In genomic region chr17:42760652-42761581, GRCh38 we compare ENCODE assay signal across 8 cellular contexts. TPM values are rescaled to one million over a fixed set of nuclear protein-coding genes. Genes with fewer than 3 reads are reported as not detected.
A peak's percentile ranks its signal among the peaks of the same experiment; 100 is the strongest.
DNase-seq lines count a peak whose midpoint lies in the region; ATAC-seq and TF ChIP-seq lines count a peak whose summit lies in the region.

A gene with protein sequence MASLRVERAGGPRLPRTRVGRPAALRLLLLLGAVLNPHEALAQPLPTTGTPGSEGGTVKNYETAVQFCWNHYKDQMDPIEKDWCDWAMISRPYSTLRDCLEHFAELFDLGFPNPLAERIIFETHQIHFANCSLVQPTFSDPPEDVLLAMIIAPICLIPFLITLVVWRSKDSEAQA (plus strand): TSS chr17:42761227. CDS start chr17:42761262, 35 bp downstream.

- H3K4me3 ChIP-seq in WERI-Rb-1 (ENCODE audit: low read depth, low read length), result peak within 1 kb of the TSS; percentile 78
- peak within 1 kb of the TSS; percentile 54 for H3K4me3 ChIP-seq in osteoblast (ENCODE audit: insufficient read depth, low read length)

- peak within 1 kb of the TSS; percentile 29 for H2AFZ ChIP-seq in osteoblast (ENCODE audit: low read length)

- H3K4me2 ChIP-seq in osteoblast (ENCODE audit: insufficient read depth, low read length), result peak within 1 kb of the TSS; percentile 68

- TF ChIP-seq CTCF in WERI-Rb-1 (IDR thresholded peaks at IDR 0.05; ENCODE audit: low read depth, low read length) (no peak), osteoblast (IDR thresholded peaks at IDR 0.05; ENCODE audit: extremely low read depth, low read depth, low read length) (no peak)

- peaks cover 11% of the 10 kb centered on the region for H3K4me1 Mint-ChIP-seq in activated CD4-positive, alpha-beta T cell treated with anti-CD3 and anti-CD28 coated beads for 36 hours
- peaks cover 2% of the 10 kb centered on the region for H3K4me1 Mint-ChIP-seq in activated CD4-positive, alpha-beta T cell treated with anti-CD3 and anti-CD28 coated beads, Interleukin-2, amount 10 ng/mL, durations not matched to agents 7 days and 5 days

- CTCF ChIA-PET in activated CD4-positive, alpha-beta T cell treated with anti-CD3 and anti-CD28 coated beads for 36 hours (lab: Charles Lee), result interaction anchor here (0.6 to 3.6 kb wide), 11 partner anchors 12 to 411 kb away, joined by 3 to 18 read pairs (median 3); partner anchors contain the start of genes BECN1, PLEKHH3 and PSMC3IP
- CTCF ChIA-PET in activated CD4-positive, alpha-beta T cell treated with anti-CD3 and anti-CD28 coated beads, Interleukin-2, amount 10 ng/mL, durations not matched to agents 7 days and 5 days (lab: Charles Lee), result interaction anchor here (0.6 to 2.0 kb wide), 4 partner anchors 10 to 183 kb away, joined by 3 to 5 read pairs (median 4); no protein-coding TSS in a partner anchor

- no peak within 1 kb of the TSS for H3K27ac Mint-ChIP-seq in activated CD4-positive, alpha-beta T cell treated with anti-CD3 and anti-CD28 coated beads for 36 hours
- H3K27ac Mint-ChIP-seq in activated CD4-positive, alpha-beta T cell treated with anti-CD3 and anti-CD28 coated beads, Interleukin-2, amount 10 ng/mL, durations not matched to agents 7 days and 5 days, result no peak within 1 kb of the TSS

- ATAC-seq in activated CD4-positive, alpha-beta T cell treated with anti-CD3 and anti-CD28 coated beads for 36 hours, result peak; percentile 27
- no peak for ATAC-seq in GM19351 (IDR thresholded peaks at IDR 0.05; ENCODE audit: unreplicated experiment)

- peaks cover 48% of the 10 kb centered on the region for H3K27me3 Mint-ChIP-seq in activated CD4-positive, alpha-beta T cell treated with anti-CD3 and anti-CD28 coated beads for 36 hours
- H3K27me3 Mint-ChIP-seq in activated CD4-positive, alpha-beta T cell treated with anti-CD3 and anti-CD28 coated beads, Interleukin-2, amount 10 ng/mL, durations not matched to agents 7 days and 5 days, result peaks cover 61% of the 10 kb centered on the region

- H3K27ac ChIP-seq in WERI-Rb-1, result peak within 1 kb of the TSS; percentile 70
- H3K27ac ChIP-seq in osteoblast (ENCODE audit: low read depth, low read length), result no peak within 1 kb of the TSS

- DNase-seq in activated CD4-positive, alpha-beta T cell treated with anti-CD3 and anti-CD28 coated beads for 36 hours, result peak; percentile 44
- no peak for DNase-seq in activated CD4-positive, alpha-beta T cell treated with anti-CD3 and anti-CD28 coated beads, Interleukin-2, amount 10 ng/mL, durations not matched to agents 7 days and 5 days
- peak; percentile 69 for DNase-seq in WERI-Rb-1
- peak; percentile 17 for DNase-seq in germinal center (ENCODE audit: low spot score)
- DNase-seq in osteoblast (ENCODE audit: insufficient read length, low spot score, missing footprints), result no peak
- DNase-seq in central memory CD4-positive, alpha-beta T cell, result no peak
- no peak for DNase-seq in NOMO-1 treated with DMSO at 0.1 percent for 48 hours (lab: John Stamatoyannopoulos, UW; ENCODE audit: unreplicated experiment)

- no peaks in the 10 kb centered on the region for H4K20me1 ChIP-seq in osteoblast (ENCODE audit: insufficient read depth, low read length)

- H3K9me3 ChIP-seq in WERI-Rb-1 (ENCODE audit: severe bottlenecking) (no peaks in the 10 kb centered on the region), osteoblast (ENCODE audit: low read depth, low read length) (no peaks in the 10 kb centered on the region)

- intact Hi-C loops in activated CD4-positive, alpha-beta T cell treated with anti-CD3 and anti-CD28 coated beads for 36 hours (cut with DNase I, micrococcal nuclease), result loop anchor here in 1 of 2 experiments (1.0 kb wide), 1 partner anchor 11 kb away; no protein-coding TSS in a partner anchor

- H3K4me3 Mint-ChIP-seq in activated CD4-positive, alpha-beta T cell treated with anti-CD3 and anti-CD28 coated beads for 36 hours, result no peak within 1 kb of the TSS
- no peak within 1 kb of the TSS for H3K4me3 Mint-ChIP-seq in activated CD4-positive, alpha-beta T cell treated with anti-CD3 and anti-CD28 coated beads, Interleukin-2, amount 10 ng/mL, durations not matched to agents 7 days and 5 days

- POLR2A ChIA-PET in activated CD4-positive, alpha-beta T cell treated with anti-CD3 and anti-CD28 coated beads for 36 hours (lab: Charles Lee), result interaction anchor here (1.2 to 1.5 kb wide), 2 partner anchors 12 to 183 kb away, joined by 5 to 10 read pairs; partner anchors contain the start of gene VPS25
- POLR2A ChIA-PET in activated CD4-positive, alpha-beta T cell treated with anti-CD3 and anti-CD28 coated beads, Interleukin-2, amount 10 ng/mL, durations not matched to agents 7 days and 5 days (lab: Charles Lee), result no interaction called here

- no peaks in the 10 kb centered on the region for H3K9me3 Mint-ChIP-seq in activated CD4-positive, alpha-beta T cell treated with anti-CD3 and anti-CD28 coated beads for 36 hours (ENCODE audit: low read depth)
- H3K9me3 Mint-ChIP-seq in activated CD4-positive, alpha-beta T cell treated with anti-CD3 and anti-CD28 coated beads, Interleukin-2, amount 10 ng/mL, durations not matched to agents 7 days and 5 days, result no peaks in the 10 kb centered on the region

- H3K36me3 Mint-ChIP-seq in activated CD4-positive, alpha-beta T cell treated with anti-CD3 and anti-CD28 coated beads for 36 hours (ENCODE audit: low read depth), result no peaks in the 10 kb centered on the region
- no peaks in the 10 kb centered on the region for H3K36me3 Mint-ChIP-seq in activated CD4-positive, alpha-beta T cell treated with anti-CD3 and anti-CD28 coated beads, Interleukin-2, amount 10 ng/mL, durations not matched to agents 7 days and 5 days (ENCODE audit: low read depth)

- no peaks in the 10 kb centered on the region for H3K79me2 ChIP-seq in osteoblast (ENCODE audit: insufficient read depth, low read length)

- H3K36me3 ChIP-seq in WERI-Rb-1 (peaks cover 11% of the 10 kb centered on the region), osteoblast (ENCODE audit: insufficient read depth, low read length) (no peaks in the 10 kb centered on the region)

- no peaks in the 10 kb centered on the region for H3K27me3 ChIP-seq in WERI-Rb-1 (ENCODE audit: insufficient read depth, low read depth, severe bottlenecking)
- H3K27me3 ChIP-seq in osteoblast (ENCODE audit: insufficient read depth, low read length), result peaks cover 44% of the 10 kb centered on the region

- H3K4me1 ChIP-seq in osteoblast (ENCODE audit: insufficient read depth, low read length), result no peaks in the 10 kb centered on the region

RNA-seq across cellular contexts. Expression of the gene that starts here (rescaled TPM):
- not detected for total RNA-seq in activated CD4-positive, alpha-beta T cell treated with anti-CD3 and anti-CD28 coated beads for 36 hours
- not detected for total RNA-seq in activated CD4-positive, alpha-beta T cell treated with anti-CD3 and anti-CD28 coated beads, Interleukin-2, amount 10 ng/mL, durations not matched to agents 7 days and 5 days
- total RNA-seq in osteoblast, result not detected in 2 replicates

Comparison
In these comparisons a context has a peak if more than half of its experiments do, and no peak if none do; other contexts are left out.
1. Peak in DNase-seq and ATAC-seq in activated CD4-positive, alpha-beta T cell treated with anti-CD3 and anti-CD28 coated beads for 36 hours; RNA of the gene not detected or under 1 TPM.
2. DNase-seq: peak in WERI-Rb-1 (single experiment) and germinal center (single experiment); none in activated CD4-positive, alpha-beta T cell treated with anti-CD3 and anti-CD28 coated beads, Interleukin-2, amount 10 ng/mL, durations not matched to agents 7 days and 5 days (single experiment), osteoblast (single experiment), central memory CD4-positive, alpha-beta T cell (single experiment) and NOMO-1 treated with DMSO at 0.1 percent for 48 hours (single experiment).